ENCODE assay signal across 17 cellular contexts in the genomic region with DNA sequence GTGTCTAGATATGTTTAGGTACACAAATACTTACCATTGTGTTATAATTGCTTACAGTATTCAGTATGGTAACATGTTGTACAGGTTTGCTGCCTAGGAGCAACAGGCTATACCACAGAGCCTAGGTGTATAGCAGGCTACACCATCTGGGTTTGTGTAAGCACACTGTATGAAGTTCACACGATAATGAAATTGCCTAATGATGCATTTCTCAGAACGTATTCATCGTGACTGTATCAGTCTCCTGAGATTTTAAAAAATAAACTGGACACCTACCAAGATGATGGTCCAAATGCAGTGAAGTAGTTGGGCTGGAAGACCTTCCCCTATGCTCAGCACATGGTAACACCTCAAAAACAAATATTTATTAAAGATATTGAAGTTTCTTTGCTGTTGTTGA.
DNase-seq lines count a peak whose midpoint lies in the region; ATAC-seq and TF ChIP-seq lines count a peak whose summit lies in the region.
"Had no signal": no experiment of that assay in that cellular context is flagged by ENCODE, and none has a peak within 500 bp of the region (broad histone marks: within the 10 kb centered on the region; RNA-seq: fewer than 3 reads in every experiment).

No MANE protein-coding gene starts in this region.

- ATAC-seq in left cardiac atrium, result no peak
- no peak for ATAC-seq in GM21515 (IDR thresholded peaks at IDR 0.05; ENCODE audit: unreplicated experiment)

- H3K4me3 ChIP-seq in cardiac fibroblast (replicated peaks in 1 of 2; ENCODE audit: low read depth in 2 of 2, low read length in 2 of 2) (no peak overlapping the region), fibroblast of the aortic adventitia (ENCODE audit: low read depth, low read length) (no peak overlapping the region)
- H3K4me3 ChIP-seq: SJSA1 had no signal

- TF ChIP-seq CTCF in cardiac fibroblast (IDR thresholded peaks at IDR 0.05; ENCODE audit: low read depth, low read length) (no peak), fibroblast of the aortic adventitia (IDR thresholded peaks at IDR 0.05; ENCODE audit: insufficient read depth, low read length) (no peak)

- intact Hi-C loops in left cardiac atrium (cut with DNase I), result no loop called here

- DNase-seq in AG20443 (ENCODE audit: low spot score) (peak; percentile 25), NCI-H446 treated with DMSO at 0.1 percent for 48 hours (lab: John Stamatoyannopoulos, UW) (peak; percentile 99), cardiac fibroblast (ENCODE audit: low read depth in 2 of 2) (peak; percentile 79 to 93), fibroblast of the aortic adventitia (ENCODE audit: low read depth) (peak; percentile 89), NCI-H2227 treated with DMSO at 0.1 percent for 48 hours (lab: John Stamatoyannopoulos, UW) (no peak), left cardiac atrium (no peak)
- DNase-seq in activated CD8-positive, alpha-beta memory T cell treated with anti-CD3 and anti-CD28 coated beads, Interleukin-2, amount 50 U/mL, for 48 hours, result no peak
- DNase-seq: Caco-2, DMS53, H7, Kasumi-1, NCI-H1417, NCI-H2029, NCI-H524 treated with DMSO at 0.1 percent for 48 hours, RPMI8226 had no signal

Comparison
In these comparisons a context has a peak if more than half of its experiments do, and no peak if none do; other contexts are left out.
1. DNase-seq: peak in AG20443 (single experiment), NCI-H446 treated with DMSO at 0.1 percent for 48 hours (single experiment), cardiac fibroblast (2 of 2) and fibroblast of the aortic adventitia (single experiment); none in activated CD8-positive, alpha-beta memory T cell treated with anti-CD3 and anti-CD28 coated beads, Interleukin-2, amount 50 U/mL, for 48 hours (single experiment), NCI-H2227 treated with DMSO at 0.1 percent for 48 hours (single experiment) and left cardiac atrium (single experiment).